8 cellular contexts compared by ENCODE assay signal in genomic region chr13:44577236-44578063, GRCh38. TPM values are rescaled to one million over a fixed set of nuclear protein-coding genes. Genes with fewer than 3 reads are reported as not detected.
DNase-seq lines count a peak whose midpoint lies in the region; TF ChIP-seq lines count a peak whose summit lies in the region.

No MANE protein-coding gene starts in this region.

- peaks cover 34% of the 10 kb centered on the region for H3K36me3 Mint-ChIP-seq in HFFc6 (ENCODE audit: low read depth)
- H3K36me3 Mint-ChIP-seq in activated naive CD4-positive, alpha-beta T cell treated with anti-CD3 and anti-CD28 coated beads, Interleukin-2, amount 50 U/mL, for 24 hours = peaks cover 2% of the 10 kb centered on the region

- H3K27ac ChIP-seq in temporal lobe (ENCODE audit: low read depth, low read length) = peak overlapping the region; percentile 94

- peak overlapping the region; percentile 68 for H3K4me3 ChIP-seq in NB4 (ENCODE audit: low read depth, low read length)

- peaks cover 2% of the 10 kb centered on the region; the same call in 1 of the 2 replicates for H3K27me3 Mint-ChIP-seq in HFFc6 (ENCODE audit: insufficient read depth)
- H3K27me3 Mint-ChIP-seq in activated naive CD4-positive, alpha-beta T cell treated with anti-CD3 and anti-CD28 coated beads, Interleukin-2, amount 50 U/mL, for 24 hours = no peaks in the 10 kb centered on the region

- no peak for TF ChIP-seq CTCF in HFFc6 (IDR thresholded peaks at IDR 0.05)
- TF ChIP-seq CTCF in NB4 (IDR thresholded peaks at IDR 0.05; ENCODE audit: low read depth, low read length) = no peak

- DNase-seq in GM04503 (ENCODE audit: low read depth) (peak; percentile 42), HFFc6 (peak; percentile 93), NB4 (ENCODE audit: low read depth) (peak; percentile 97), SK-N-DZ (ENCODE audit: low spot score) (peak; percentile 97), glomerular endothelial cell (ENCODE audit: extremely low read depth, low read depth, low spot score) (peak; percentile 51), occipital lobe (lab: John Stamatoyannopoulos, UW) (peak; percentile 94)

- peak overlapping the region; percentile 89 for H3K4me3 Mint-ChIP-seq in HFFc6
- H3K4me3 Mint-ChIP-seq in activated naive CD4-positive, alpha-beta T cell treated with anti-CD3 and anti-CD28 coated beads, Interleukin-2, amount 50 U/mL, for 24 hours = peak overlapping the region; percentile 92

- peak overlapping the region; percentile 92 for H3K27ac Mint-ChIP-seq in HFFc6
- H3K27ac Mint-ChIP-seq in activated naive CD4-positive, alpha-beta T cell treated with anti-CD3 and anti-CD28 coated beads, Interleukin-2, amount 50 U/mL, for 24 hours = peak overlapping the region; percentile 92

- peaks cover 46% of the 10 kb centered on the region for H3K4me1 Mint-ChIP-seq in HFFc6 (ENCODE audit: low read depth)
- H3K4me1 Mint-ChIP-seq in activated naive CD4-positive, alpha-beta T cell treated with anti-CD3 and anti-CD28 coated beads, Interleukin-2, amount 50 U/mL, for 24 hours = peaks cover 40% of the 10 kb centered on the region

- H3K9me3 Mint-ChIP-seq in HFFc6 = no peaks in the 10 kb centered on the region
- H3K9me3 Mint-ChIP-seq in activated naive CD4-positive, alpha-beta T cell treated with anti-CD3 and anti-CD28 coated beads, Interleukin-2, amount 50 U/mL, for 24 hours = no peaks in the 10 kb centered on the region

- TF ChIP-seq POLR2A in NB4 (IDR thresholded peaks at IDR 0.05; ENCODE audit: extremely low read depth, insufficient read length) = peak; percentile 78

RNA-seq across cellular contexts. Expression of gene TSC22D1, which starts 1.3 kb away (rescaled TPM):
- total RNA-seq in HFFc6 (2021; fragmentation: NEBNext Ultra II Directional; extraction: Animal tissue kit (Norgen Biotek cat#: 25700)) = 10 to 100 TPM; 42.3 to 49.4 (median 45.2) TPM
- polyA plus RNA-seq in SK-N-DZ (2014; cell fraction: cytosol; rRNA removed) = 56.3 and 59.9 TPM in 2 replicates
- polyA plus RNA-seq in SK-N-DZ (2014; cell fraction: nucleus; rRNA removed) = 31.3 and 41.3 TPM in 2 replicates
- total RNA-seq in glomerular endothelial cell (61.7 and 79.9 TPM in 2 replicates), occipital lobe (251 TPM), temporal lobe (229 TPM)

Comparison
In these comparisons a context has a peak if more than half of its experiments do, and no peak if none do; other contexts are left out.
1. Peak in every context shown above with its lines: DNase-seq, H3K4me3 ChIP-seq and H3K27ac ChIP-seq.
2. DNase-seq: peak in every context shown above with its lines; median percentile 97 in NB4; 97 in SK-N-DZ; 94 in occipital lobe; 93 in HFFc6; 51 in glomerular endothelial cell; 42 in GM04503.